In genomic region chr18:67519582-67519981, GRCh38 we compare ENCODE assay signal across 16 cellular contexts. TPM values are rescaled to one million over a fixed set of nuclear protein-coding genes. Genes with fewer than 3 reads are reported as not detected.
A peak's percentile ranks its signal among the peaks of the same experiment; 100 is the strongest.
DNase-seq lines count a peak whose midpoint lies in the region; FAIRE-seq and TF ChIP-seq lines count a peak whose summit lies in the region.
"Had no signal": no experiment of that assay in that cellular context is flagged by ENCODE, and none has a peak within 500 bp of the region (broad histone marks: within the 10 kb centered on the region; RNA-seq: fewer than 3 reads in every experiment).

No MANE protein-coding gene starts in this region.

- H3K4me1 ChIP-seq in smooth muscle cell (ENCODE audit: low read depth), result peaks cover 9% of the 10 kb centered on the region

- H3F3A ChIP-seq in smooth muscle cell (ENCODE audit: low read depth), result peaks cover 20% of the 10 kb centered on the region

- no peak overlapping the region for H2AFZ ChIP-seq in smooth muscle cell (ENCODE audit: low read depth)

- H3K4me2 ChIP-seq in smooth muscle cell, result peak overlapping the region; percentile 45

- TF ChIP-seq CTCF in smooth muscle cell (IDR thresholded peaks at IDR 0.05; ENCODE audit: borderline replicate concordance, insufficient read depth, poor library complexity, severe bottlenecking) (no peak), D721Med (IDR thresholded peaks at IDR 0.05; ENCODE audit: insufficient read depth, missing control alignments) (no peak), WERI-Rb-1 (IDR thresholded peaks at IDR 0.05; ENCODE audit: low read depth, low read length) (no peak)

- peaks cover 15% of the 10 kb centered on the region for H3K79me2 ChIP-seq in smooth muscle cell (ENCODE audit: low read depth)

- H3K4me3 ChIP-seq in SK-N-MC (peak overlapping the region; percentile 25; the same call in 1 of the 2 replicates), smooth muscle cell (no peak overlapping the region), WERI-Rb-1 (ENCODE audit: low read depth, low read length) (no peak overlapping the region)
- H3K4me3 ChIP-seq: MG63, SJCRH30, stomach had no signal

- in situ Hi-C loops in KBM-7 (cut with MboI; ENCODE audit: low pct_unique_long_range_greater_than_20kb, low sequenced_read_pairs), result no loop called here

- H3K9ac ChIP-seq in SK-N-MC (ENCODE audit: insufficient read length), result no peak overlapping the region
- H3K9ac ChIP-seq in smooth muscle cell (ENCODE audit: low read depth), result no peak overlapping the region

- H4K20me1 ChIP-seq in smooth muscle cell (ENCODE audit: low read depth), result no peaks in the 10 kb centered on the region

- no peak for FAIRE-seq in D721Med (lab: Jason Lieb, UNC)

- no peaks in the 10 kb centered on the region for H3K36me3 ChIP-seq in SK-N-MC (ENCODE audit: insufficient read depth, low read length)
- H3K36me3 ChIP-seq in smooth muscle cell (ENCODE audit: low read depth), result no peaks in the 10 kb centered on the region
- no peaks in the 10 kb centered on the region for H3K36me3 ChIP-seq in WERI-Rb-1
- H3K36me3 ChIP-seq: MG63, SJCRH30, stomach had no signal

- 50% methylated on average over 2 of the region's 2 CpGs for WGBS in smooth muscle cell (ENCODE audit: low lambda C conversion rate)

- DNase-seq in NCI-H1436 (lab: John Stamatoyannopoulos, UW), result peak; percentile 12
- DNase-seq in NCI-H1436 treated with DMSO at 0.1 percent for 48 hours (lab: John Stamatoyannopoulos, UW), result no peak
- peak; percentile 39 for DNase-seq in SK-N-MC (ENCODE audit: low read depth, low spot score)
- peak; percentile 84 for DNase-seq in fibroblast of gingiva (ENCODE audit: low read depth)
- no peak for DNase-seq in smooth muscle cell (lab: John Stamatoyannopoulos, UW; ENCODE audit: unreplicated experiment)
- no peak for DNase-seq in D721Med (ENCODE audit: insufficient read length, low spot score)
- no peak for DNase-seq in KBM-7
- DNase-seq in WERI-Rb-1, result no peak
- DNase-seq: activated gamma-delta T cell treated with Interleukin-2 at 50 U/mL for 16 hours, caudate nucleus, MG63, NCI-H2081 treated with DMSO at 0.1 percent for 48 hours, stomach had no signal

- H3K27ac ChIP-seq in SK-N-MC (peak overlapping the region; percentile 67; the same call in 1 of the 2 replicates), smooth muscle cell (ENCODE audit: low read depth) (peak overlapping the region; percentile 31), WERI-Rb-1 (no peak overlapping the region)
- H3K27ac ChIP-seq: 22Rv1, epithelial cell of prostate, SJCRH30 had no signal

- no peaks in the 10 kb centered on the region for H3K9me3 ChIP-seq in SK-N-MC (ENCODE audit: low read depth, low read length)
- H3K9me3 ChIP-seq in smooth muscle cell (replicated peaks; ENCODE audit: low read depth), result no peaks in the 10 kb centered on the region
- no peaks in the 10 kb centered on the region for H3K9me3 ChIP-seq in WERI-Rb-1 (ENCODE audit: severe bottlenecking)
- H3K9me3 ChIP-seq: MG63, SJCRH30, stomach had no signal

- no peaks in the 10 kb centered on the region for H3K27me3 ChIP-seq in smooth muscle cell (ENCODE audit: low read depth)
- H3K27me3 ChIP-seq in WERI-Rb-1 (ENCODE audit: insufficient read depth, low read depth, severe bottlenecking), result no peaks in the 10 kb centered on the region
- H3K27me3 ChIP-seq: MG63, SJCRH30, stomach had no signal

RNA-seq across cellular contexts. Expression of gene DSEL, which starts 3.1 kb away (rescaled TPM):
- 14.0 and 20.4 TPM in 2 replicates for total RNA-seq in smooth muscle cell
- polyA plus RNA-seq in smooth muscle cell, result 4.3 TPM in 2 replicates

Comparison
In these comparisons a context has a peak if more than half of its experiments do, and no peak if none do; other contexts are left out.
1. DNase-seq: peak in NCI-H1436 (single experiment), SK-N-MC (single experiment) and fibroblast of gingiva (single experiment); none in NCI-H1436 treated with DMSO at 0.1 percent for 48 hours (single experiment), smooth muscle cell (single experiment), D721Med (single experiment), KBM-7 (single experiment) and WERI-Rb-1 (single experiment).